16 cellular contexts compared by ENCODE assay signal in genomic region chr16:46757339-46758050, GRCh38. TPM values are rescaled to one million over a fixed set of nuclear protein-coding genes. Genes with fewer than 3 reads are reported as not detected.
DNase-seq lines count a peak whose midpoint lies in the region; ATAC-seq and TF ChIP-seq lines count a peak whose summit lies in the region.
"Had no signal": no experiment of that assay in that cellular context is flagged by ENCODE, and none has a peak within 500 bp of the region (broad histone marks: within the 10 kb centered on the region; RNA-seq: fewer than 3 reads in every experiment).

No MANE protein-coding gene starts in this region.

- H3K27me3 Mint-ChIP-seq in naive thymus-derived CD8-positive, alpha-beta T cell = peaks cover 0 to 21% (median 4%) of the 10 kb centered on the region in 5 donors

- 53 to 69% (median 66%) methylated on average over 18 to 21 of the region's 21 CpGs for WGBS in spleen, 5 donors

- H3K36me3 ChIP-seq in Panc1 (ENCODE audit: control insufficient read depth, insufficient read depth, low read length) = no peaks in the 10 kb centered on the region
- H3K36me3 ChIP-seq in spleen = no peaks in the 10 kb centered on the region

- ATAC-seq in Panc1 (0 out of 2 replicates have a peak, but pooled peaks have one; percentile 26), left cardiac atrium (peak; percentile 85 to 88), omental fat pad (ENCODE audit: low FRiP score) (no peak), HG03139 (IDR thresholded peaks at IDR 0.05; ENCODE audit: unreplicated experiment) (no peak)
- ATAC-seq in naive thymus-derived CD8-positive, alpha-beta T cell = no peak

- H3K4me3 ChIP-seq in Panc1 (ENCODE audit: low read depth in 2 of 2, low read length in 2 of 2) (no peak overlapping the region), spleen (no peak overlapping the region)
- H3K4me3 ChIP-seq: dorsolateral prefrontal cortex had no signal

- H3K9me3 ChIP-seq in Panc1 (ENCODE audit: control insufficient read depth, insufficient read depth, low read depth, low read length) (no peaks in the 10 kb centered on the region), spleen (no peaks in the 10 kb centered on the region)

- H3K36me3 Mint-ChIP-seq in naive thymus-derived CD8-positive, alpha-beta T cell = no peaks in the 10 kb centered on the region

- no peaks in the 10 kb centered on the region for H3K4me1 Mint-ChIP-seq in naive thymus-derived CD8-positive, alpha-beta T cell

- no peak overlapping the region for H3K4me3 Mint-ChIP-seq in naive thymus-derived CD8-positive, alpha-beta T cell
- H3K4me3 Mint-ChIP-seq: H9 had no signal

- H3K4me1 ChIP-seq in Panc1 (ENCODE audit: control insufficient read depth, insufficient read depth, low read length) (no peaks in the 10 kb centered on the region), spleen (no peaks in the 10 kb centered on the region)

- DNase-seq in DMS 273 (lab: John Stamatoyannopoulos, UW; ENCODE audit: unreplicated experiment) (peak; percentile 21), DMS 273 treated with DMSO at 0.1 percent for 48 hours (lab: John Stamatoyannopoulos, UW) (no peak), Panc1 (ENCODE audit: low read depth, low spot score) (no peak), left cardiac atrium (peak; percentile 81), spleen (peak; percentile 69), omental fat pad (ENCODE audit: low spot score) (no peak)
- no peak for DNase-seq in naive thymus-derived CD8-positive, alpha-beta T cell
- DNase-seq: activated CD4-positive, CD25-positive, alpha-beta regulatory T cell; activated effector memory CD4-positive, alpha-beta T cell treated with Interleukin-2 at 50 U/mL for 16 hours; H9; OCI-M1; stimulated activated CD4-positive, alpha-beta T cell treated with anti-CD3 and anti-CD28 coated beads, Interleukin-15, amount 100 ng/mL, for 24 hours; stimulated activated naive CD4-positive, alpha-beta T cell treated with Interleukin-2 at 50 U/mL for 16 hours had no signal

- no peaks in the 10 kb centered on the region for H3K27me3 ChIP-seq in Panc1 (ENCODE audit: control insufficient read depth, insufficient read depth, low read length)
- peaks cover 0 to 8% (median 0%) of the 10 kb centered on the region in 7 donors for H3K27me3 ChIP-seq in spleen (replicated peaks in 1 of 7)

- no peak for TF ChIP-seq POLR2A in spleen (IDR thresholded peaks at IDR 0.05)

- H3K27ac Mint-ChIP-seq in naive thymus-derived CD8-positive, alpha-beta T cell = no peak overlapping the region

- CTCF ChIA-PET in Panc1 (lab: Charles Lee) = no interaction called here

- BruUV-seq in Panc1 (replicated peaks; lab: Mats Ljungman, UMichigan) = no TSS peak

- H3K9me3 Mint-ChIP-seq in naive thymus-derived CD8-positive, alpha-beta T cell = no peaks in the 10 kb centered on the region
- H3K9me3 Mint-ChIP-seq: H9 had no signal

- POLR2A ChIA-PET in Panc1 (lab: Charles Lee) = no interaction called here
- POLR2A ChIA-PET in naive thymus-derived CD8-positive, alpha-beta T cell (lab: Charles Lee) = no interaction called here

- intact Hi-C loops in Panc1 (cut with micrococcal nuclease; ENCODE audit: unreplicated experiment) (no loop called here), left cardiac atrium (cut with DNase I) (no loop called here), spleen (cut with DNase I; ENCODE audit: low total_unique reads) (no loop called here)

- H3K27ac ChIP-seq in Panc1 (ENCODE audit: low read length) (no peak overlapping the region), spleen (no peak overlapping the region)
- H3K27ac ChIP-seq: 22Rv1, dorsolateral prefrontal cortex had no signal

- in situ Hi-C loops in Panc1 (cut with HindIII; ENCODE audit: low pct_unique_long_range_greater_than_20kb, low sequenced_read_pairs) = no loop called here

- no peak for TF ChIP-seq CTCF in Panc1 (IDR thresholded peaks at IDR 0.05)
- no peak for TF ChIP-seq CTCF in spleen (IDR thresholded peaks at IDR 0.05 in 8 of 11, conservative IDR thresholded peaks at IDR 0.05 in 3 of 11)
- TF ChIP-seq CTCF in omental fat pad (IDR thresholded peaks at IDR 0.05) = no peak

RNA-seq across cellular contexts. Expression of gene MYLK3, which starts 9.4 kb away (rescaled TPM):
- 0.31 TPM for total RNA-seq in Panc1 (2021; ENCODE audit: unreplicated experiment)
- 0.34 TPM for polyA plus RNA-seq in Panc1 (2012; ENCODE audit: insufficient read length)
- 100 to 1,000 TPM; 230 to 333 TPM for total RNA-seq in left cardiac atrium
- 1 to 10 TPM in 2 of 7 donors, under 1 TPM in 4, not detected in 1; 0.13 to 2.4 (median 0.37) TPM for total RNA-seq in spleen
- under 1 TPM; 0.03 to 0.26 (median 0.07) TPM for polyA plus RNA-seq in spleen
- total RNA-seq in naive thymus-derived CD8-positive, alpha-beta T cell = under 1 TPM; 0.10 to 0.36 TPM
- not detected for polyA plus RNA-seq in naive thymus-derived CD8-positive, alpha-beta T cell
- under 1 TPM in 2 of 4 donors, not detected in 2; 0.38 to 0.48 TPM for total RNA-seq in omental fat pad

Comparison
In these comparisons a context has a peak if more than half of its experiments do, and no peak if none do; other contexts are left out.
1. DNase-seq: peak in DMS 273 (single experiment), left cardiac atrium (single experiment) and spleen (single experiment); none in DMS 273 treated with DMSO at 0.1 percent for 48 hours (single experiment), Panc1 (single experiment), naive thymus-derived CD8-positive, alpha-beta T cell (0 of 10) and omental fat pad (single experiment).
2. ATAC-seq: peak in Panc1 (single experiment) and left cardiac atrium (2 of 2); none in naive thymus-derived CD8-positive, alpha-beta T cell (0 of 2), omental fat pad (single experiment) and HG03139 (single experiment).
3. RNA of gene MYLK3, which starts 9.4 kb away (total RNA-seq): 230 to 333 TPM in left cardiac atrium; 0.38 to 0.48 TPM in omental fat pad, 0.10 to 0.36 TPM in naive thymus-derived CD8-positive, alpha-beta T cell, 0.31 TPM in Panc1 (single experiment) and 0.13 to 2.4 TPM in spleen; every median in the first group is over 10 times any median in the second.